Comparison of ENCODE assay signal across 1 cellular context in the genomic region with DNA sequence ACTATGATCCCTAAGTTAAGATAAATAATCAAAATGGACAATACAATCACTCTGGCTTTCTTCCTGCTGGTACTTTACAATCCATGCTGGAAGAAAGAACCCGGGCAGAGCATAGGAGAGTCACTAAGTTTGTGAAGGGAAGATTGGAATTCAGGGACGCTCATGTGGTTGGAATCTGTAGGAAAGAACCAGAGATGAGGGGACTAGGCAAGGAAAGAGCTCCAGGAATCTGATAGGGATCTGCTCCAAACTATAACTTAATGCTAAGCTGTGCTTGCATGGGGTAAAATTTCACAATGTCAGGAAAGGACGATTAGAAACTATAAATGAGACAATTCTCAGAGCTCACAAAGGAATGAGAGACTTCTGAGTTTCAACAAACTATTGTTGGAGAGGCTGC.
TF ChIP-seq lines count a peak whose summit lies in the region.

No MANE protein-coding gene starts in this region.

TF ChIP-seq in IMR-90, 13 proteins besides CTCF, POLR2A, EP300 and RAD21 (continued from another document):
- TF ChIP-seq MXI1 (IDR thresholded peaks at IDR 0.05; ENCODE audit: borderline replicate concordance, low read depth, low read length) (no peak), MAZ (IDR thresholded peaks at IDR 0.05; ENCODE audit: borderline replicate concordance, low read depth, low read length) (no peak), RFX5 (IDR thresholded peaks at IDR 0.05; ENCODE audit: low read depth, low read length) (no peak)
- TF ChIP-seq, protein P1, sequence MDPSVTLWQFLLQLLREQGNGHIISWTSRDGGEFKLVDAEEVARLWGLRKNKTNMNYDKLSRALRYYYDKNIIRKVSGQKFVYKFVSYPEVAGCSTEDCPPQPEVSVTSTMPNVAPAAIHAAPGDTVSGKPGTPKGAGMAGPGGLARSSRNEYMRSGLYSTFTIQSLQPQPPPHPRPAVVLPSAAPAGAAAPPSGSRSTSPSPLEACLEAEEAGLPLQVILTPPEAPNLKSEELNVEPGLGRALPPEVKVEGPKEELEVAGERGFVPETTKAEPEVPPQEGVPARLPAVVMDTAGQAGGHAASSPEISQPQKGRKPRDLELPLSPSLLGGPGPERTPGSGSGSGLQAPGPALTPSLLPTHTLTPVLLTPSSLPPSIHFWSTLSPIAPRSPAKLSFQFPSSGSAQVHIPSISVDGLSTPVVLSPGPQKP (IDR thresholded peaks at IDR 0.05; ENCODE audit: borderline replicate concordance, low read depth, low read length) = no peak
